ENCODE assay signal across 19 cellular contexts in genomic region chr2:30663321-30663720, GRCh38.
DNase-seq lines count a peak whose midpoint lies in the region; ATAC-seq, FAIRE-seq and TF ChIP-seq lines count a peak whose summit lies in the region.
"Had no signal": no experiment of that assay in that cellular context is flagged by ENCODE, and none has a peak within 500 bp of the region (broad histone marks: within the 10 kb centered on the region; RNA-seq: fewer than 3 reads in every experiment).

No MANE protein-coding gene starts in this region.

- H4K91ac ChIP-seq in trophoblast cell (ENCODE audit: low read depth, low read length) = no peak overlapping the region

- H2BK120ac ChIP-seq in trophoblast cell (ENCODE audit: insufficient read depth, low read length, poor library complexity) = no peak overlapping the region

- peaks cover 12 to 15% of the 10 kb centered on the region in 2 experiments for H3K4me1 ChIP-seq in trophoblast cell (ENCODE audit: control insufficient read depth in 1 of 2, insufficient read depth in 2 of 2, low read length in 2 of 2)
- H3K4me1 ChIP-seq in ovary (ENCODE audit: insufficient read depth) = no peaks in the 10 kb centered on the region

- H3K4me3 ChIP-seq in trophoblast cell (ENCODE audit: low read depth, low read length) = peak overlapping the region; percentile 18
- no peak overlapping the region for H3K4me3 ChIP-seq in ovary
- H3K4me3 ChIP-seq: SJSA1 had no signal

- H3K27me3 ChIP-seq in trophoblast cell (ENCODE audit: insufficient read depth, low read length) (no peaks in the 10 kb centered on the region), ovary (no peaks in the 10 kb centered on the region)
- H3K27me3 ChIP-seq: BE2C, SJSA1 had no signal

- ATAC-seq in HG03139 (IDR thresholded peaks at IDR 0.05; ENCODE audit: unreplicated experiment) = no peak

- no peak overlapping the region for H3K4me2 ChIP-seq in trophoblast cell (ENCODE audit: low read length)

- H3K9me3 ChIP-seq in trophoblast cell (ENCODE audit: insufficient read depth, low read depth, low read length) (peaks cover 2% of the 10 kb centered on the region), ovary (no peaks in the 10 kb centered on the region)
- H3K9me3 ChIP-seq: BE2C had no signal

- intact Hi-C loops in ovary (cut with DNase I) = no loop called here

- no peak overlapping the region for H3K23ac ChIP-seq in trophoblast cell (ENCODE audit: low read length)

- no peak for DNase-seq in HTR-8/SVneo (ENCODE audit: insufficient read length, low spot score)
- DNase-seq in RWPE1 (ENCODE audit: low spot score) = no peak
- DNase-seq in epithelial cell of prostate (ENCODE audit: low read depth, low spot score) = no peak
- no peak for DNase-seq in trophoblast cell
- DNase-seq in ovary = no peak
- no peak for DNase-seq in endothelial cell (ENCODE audit: low spot score)
- DNase-seq: BE2C, Calu3, DMS79 treated with DMSO at 0.1 percent for 48 hours, GF-D8, GOT3, NCI-H1436, NCI-H187 treated with DMSO at 0.1 percent for 48 hours, NCI-H524, Right ventricle myocardium superior had no signal

- no peak overlapping the region for H3K27ac Mint-ChIP-seq in endothelial cell (ENCODE audit: unreplicated experiment)
- H3K27ac Mint-ChIP-seq: CD14-positive monocyte had no signal

- H2AK5ac ChIP-seq in trophoblast cell (ENCODE audit: low read length) = no peak overlapping the region

- no peak overlapping the region for H2BK12ac ChIP-seq in trophoblast cell (ENCODE audit: low read length)

- no peak overlapping the region for H4K8ac ChIP-seq in trophoblast cell (ENCODE audit: low read depth, low read length)

- peak; percentile 62 for FAIRE-seq in HTR-8/SVneo (lab: Jason Lieb, UNC)
- FAIRE-seq: GM12891 had no signal

- no peaks in the 10 kb centered on the region for H3K36me3 Mint-ChIP-seq in endothelial cell (ENCODE audit: low read depth, unreplicated experiment)
- H3K36me3 Mint-ChIP-seq: CD14-positive monocyte had no signal

- TF ChIP-seq POLR2A in ovary (IDR thresholded peaks at IDR 0.05) = no peak

- no peak overlapping the region for H3K9ac ChIP-seq in trophoblast cell (ENCODE audit: low read length)

- CTCF ChIA-PET in RWPE1 (lab: Yijun Ruan, JAX) = no interaction called here

- H3K27ac ChIP-seq in RWPE1 = peak overlapping the region; percentile 94
- peak overlapping the region; percentile 100 for H3K27ac ChIP-seq in epithelial cell of prostate
- no peak overlapping the region for H3K27ac ChIP-seq in trophoblast cell (ENCODE audit: low read depth, low read length)
- no peak overlapping the region for H3K27ac ChIP-seq in ovary

- H2BK5ac ChIP-seq in trophoblast cell (ENCODE audit: low read depth, low read length, poor library complexity) = no peak overlapping the region

- no peaks in the 10 kb centered on the region for H3K4me1 Mint-ChIP-seq in endothelial cell (ENCODE audit: unreplicated experiment)
- H3K4me1 Mint-ChIP-seq: CD14-positive monocyte had no signal

- H3K79me1 ChIP-seq in trophoblast cell (ENCODE audit: low read length) = peaks cover 12% of the 10 kb centered on the region

- no peak overlapping the region for H3K18ac ChIP-seq in trophoblast cell (ENCODE audit: low read length)

- TF ChIP-seq EP300 in ovary (IDR thresholded peaks at IDR 0.05) = no peak

- H3K4me3 Mint-ChIP-seq in endothelial cell (ENCODE audit: unreplicated experiment) = no peak overlapping the region
- H3K4me3 Mint-ChIP-seq: CD14-positive monocyte had no signal

- H3K79me2 ChIP-seq in trophoblast cell (ENCODE audit: control insufficient read depth, insufficient read depth, low read length, poor library complexity) = no peaks in the 10 kb centered on the region

- no peak for TF ChIP-seq CTCF in RWPE1 (conservative IDR thresholded peaks at IDR 0.05; ENCODE audit: low read depth)
- TF ChIP-seq CTCF in ovary (IDR thresholded peaks at IDR 0.05) = no peak
- TF ChIP-seq CTCF in endothelial cell (IDR thresholded peaks at IDR 0.05; ENCODE audit: unreplicated experiment) = no peak

- no peaks in the 10 kb centered on the region for H3K27me3 Mint-ChIP-seq in endothelial cell (ENCODE audit: unreplicated experiment)

- H2AFZ ChIP-seq in trophoblast cell (ENCODE audit: insufficient read depth, low read length, poor library complexity) = no peak overlapping the region

- no peaks in the 10 kb centered on the region for H3K9me3 Mint-ChIP-seq in endothelial cell (ENCODE audit: unreplicated experiment)

- no peak overlapping the region for H3K14ac ChIP-seq in trophoblast cell (ENCODE audit: low read length)

- H4K12ac ChIP-seq in trophoblast cell (ENCODE audit: low read depth, low read length) = no peak overlapping the region

- WGBS in trophoblast cell (ENCODE audit: extremely low coverage, insufficient coverage, insufficient read length) = no CpG with 5 or more reads among the region's 4 CpGs
- 97 to 98% (median 97%) methylated on average over 4 of the region's 4 CpGs for WGBS in ovary, 3 donors

- POLR2A ChIA-PET in RWPE1 (lab: Yijun Ruan, JAX; ENCODE audit: low non-redundant PET) = no interaction called here

- no peak overlapping the region for H3K4ac ChIP-seq in trophoblast cell (ENCODE audit: low read depth, low read length)

- no peaks in the 10 kb centered on the region for H3K36me3 ChIP-seq in trophoblast cell (ENCODE audit: control insufficient read depth in 1 of 2, insufficient read depth in 2 of 2, low read length in 2 of 2)
- no peaks in the 10 kb centered on the region for H3K36me3 ChIP-seq in ovary
- H3K36me3 ChIP-seq: BE2C, SJSA1 had no signal

Comparison
In these comparisons a context has a peak if more than half of its experiments do, and no peak if none do; other contexts are left out.
1. H3K27ac ChIP-seq: peak in RWPE1 (single experiment) and epithelial cell of prostate (single experiment); none in trophoblast cell (single experiment) and ovary (0 of 2).